ENCODE assay signal across 8 cellular contexts in genomic region chr5:75048457-75048953, GRCh38. TPM values are rescaled to one million over a fixed set of nuclear protein-coding genes. Genes with fewer than 3 reads are reported as not detected.
A peak's percentile ranks its signal among the peaks of the same experiment; 100 is the strongest.
DNase-seq lines count a peak whose midpoint lies in the region; ATAC-seq, FAIRE-seq and TF ChIP-seq lines count a peak whose summit lies in the region.
"Had no signal": no experiment of that assay in that cellular context is flagged by ENCODE, and none has a peak within 500 bp of the region (broad histone marks: within the 10 kb centered on the region; RNA-seq: fewer than 3 reads in every experiment).

No MANE protein-coding gene starts in this region.

- TF ChIP-seq RAD21 in GM12878 (IDR thresholded peaks at IDR 0.05; ENCODE audit: insufficient read depth, low read depth, low read length): no peak

- H3K27ac ChIP-seq in GM12878 (ENCODE audit: control insufficient read depth, insufficient read depth) (no peak overlapping the region), pancreas (no peak overlapping the region)

- H4K20me1 ChIP-seq in GM12878 (ENCODE audit: control insufficient read depth, insufficient read depth): peaks cover 2% of the 10 kb centered on the region; the same call in 1 of the 2 replicates

- H2AFZ ChIP-seq in GM12878 (ENCODE audit: control insufficient read depth, low read depth, low read length): peak overlapping the region; percentile 22

- intact Hi-C loops in GM12878 (cut with micrococcal nuclease; ENCODE audit: unreplicated experiment): loop anchor here (10.0 kb wide), 1 partner anchor 626 kb away; no protein-coding TSS in a partner anchor
- intact Hi-C loops in pancreas (cut with DNase I): loop anchor here in 1 of 3 donors (10.0 kb wide), 1 partner anchor 104 kb away; no protein-coding TSS in a partner anchor

- H3K79me2 ChIP-seq in GM12878 (ENCODE audit: control insufficient read depth, insufficient read depth, low read length): no peaks in the 10 kb centered on the region

- SMC1A ChIA-PET in GM12878 (lab: Charles Lee; ENCODE audit: uncharacterized antibody, unreplicated experiment): interaction anchor here (1.2 to 1.6 kb wide), 2 partner anchors 12 to 1208 kb away, joined by 3 read pairs; no protein-coding TSS in a partner anchor

- POLR2A ChIA-PET in GM12878 (lab: Charles Lee): no interaction called here

- H3K4me1 ChIP-seq in GM12878 (ENCODE audit: control insufficient read depth, insufficient read depth, low read length) (peaks cover 14% of the 10 kb centered on the region), pancreas (peaks cover 0 to 20% (median 15%) of the 10 kb centered on the region in 3 donors)

- 2% methylated on average over 7 of the region's 7 CpGs for WGBS in GM12878 (ENCODE audit: insufficient coverage, insufficient replicate concordance, low lambda C conversion rate, missing lambda C conversion rate)
- 72 to 77% methylated on average over 7 of the region's 7 CpGs for WGBS in pancreas, 2 donors

- RAD21 ChIA-PET in GM12878 (lab: Charles Lee; ENCODE audit: unreplicated experiment): no interaction called here

- H3K27me3 ChIP-seq in GM12878 (replicated peaks in 1 of 2; ENCODE audit: control insufficient read depth in 2 of 2, insufficient read depth in 2 of 2, low read length in 1 of 2) (peaks cover 0 to 5% of the 10 kb centered on the region in 2 experiments; a peak in 3 of 4 replicates), pancreas (no peaks in the 10 kb centered on the region)

- TF ChIP-seq POLR2A in GM12878 (IDR thresholded peaks at IDR 0.05; ENCODE audit: low read depth, low read length): no peak

- in situ Hi-C loops in GM12878 (cut with MboI): no loop called here

- TF ChIP-seq CTCF in GM12878 (IDR thresholded peaks at IDR 0.05 in 2 of 3, conservative IDR thresholded peaks at IDR 0.05 in 1 of 3; ENCODE audit: control insufficient read depth in 2 of 3, extremely low read depth in 1 of 3, insufficient read depth in 1 of 3, low read depth in 3 of 3, low read length in 3 of 3): no peak
- no peak for TF ChIP-seq CTCF in pancreas (IDR thresholded peaks at IDR 0.05)

- no peak for TF ChIP-seq EP300 in GM12878 (IDR thresholded peaks at IDR 0.05; ENCODE audit: borderline replicate concordance in 1 of 2, control insufficient read depth in 1 of 2, low read depth in 2 of 2, low read length in 2 of 2)

- H3K4me2 ChIP-seq in GM12878 (ENCODE audit: control insufficient read depth, insufficient read depth): peak overlapping the region; percentile 77

- no peaks in the 10 kb centered on the region for H3K36me3 ChIP-seq in GM12878 (ENCODE audit: control insufficient read depth in 2 of 2, insufficient read depth in 2 of 2, low read length in 1 of 2)
- H3K36me3 ChIP-seq in pancreas: no peaks in the 10 kb centered on the region

- peak; percentile 57 for DNase-seq in GM12878 (ENCODE audit: low read depth, low spot score)
- no peak for DNase-seq in stimulated activated naive CD8-positive, alpha-beta T cell treated with anti-CD3 and anti-CD28 coated beads, Interleukin-15, Interleukin-2, amounts not matched to agents 100 U/mL and 50 U/mL, for 24 hours
- DNase-seq in OCI-M2 (lab: John Stamatoyannopoulos, UW; ENCODE audit: unreplicated experiment): no peak
- no peak for DNase-seq in midbrain (lab: John Stamatoyannopoulos, UW)
- DNase-seq in pancreas: no peak
- DNase-seq: NCI-H2081 treated with DMSO at 0.1 percent for 48 hours had no signal

- ATAC-seq in GM19023 (IDR thresholded peaks at IDR 0.05; ENCODE audit: unreplicated experiment) (peak; percentile 48), HG03045 (IDR thresholded peaks at IDR 0.05; ENCODE audit: unreplicated experiment) (peak; percentile 33), GM12878 (peak; percentile 69), pancreas (no peak)
- ATAC-seq in stimulated activated naive CD8-positive, alpha-beta T cell treated with anti-CD3 and anti-CD28 coated beads, Interleukin-15, Interleukin-2, amounts not matched to agents 100 U/mL and 50 U/mL, for 24 hours: peak; percentile 19

- H3K9me3 ChIP-seq in GM12878 (replicated peaks; ENCODE audit: control insufficient read depth, insufficient read depth, low read length): no peaks in the 10 kb centered on the region
- H3K9me3 ChIP-seq in pancreas: no peaks in the 10 kb centered on the region

- H3K9ac ChIP-seq in GM12878 (ENCODE audit: control insufficient read depth, insufficient read depth, low read length): no peak overlapping the region

- no TSS peak for BruUV-seq in GM12878 (replicated peaks; lab: Mats Ljungman, UMichigan)

- CTCF ChIA-PET in GM12878 (lab: Yijun Ruan, JAX): interaction anchor here (0.6 to 2.0 kb wide), 7 partner anchors 9 to 217 kb away, joined by 3 to 6 read pairs (median 4); no protein-coding TSS in a partner anchor

- FAIRE-seq in GM12878 (lab: Jason Lieb, UNC): peak; percentile 89
- FAIRE-seq in pancreas (lab: Jason Lieb, UNC): no peak

- H3K4me3 ChIP-seq in GM12878 (peak overlapping the region; percentile 34; the same call in 1 of the 2 replicates), pancreas (no peak overlapping the region)

TF ChIP-seq in GM12878, 131 proteins besides CTCF, POLR2A, EP300 and RAD21 (continues in another document):
- TF ChIP-seq MTA3 (IDR thresholded peaks at IDR 0.05; ENCODE audit: borderline replicate concordance, low read length): peak; percentile 69; the same call in 1 of the 2 replicates
- TF ChIP-seq STAT1 (conservative IDR thresholded peaks at IDR 0.05): no peak
- TF ChIP-seq JUNB (IDR thresholded peaks at IDR 0.05): peak; percentile 49
- no peak for TF ChIP-seq NR2C1 (IDR thresholded peaks at IDR 0.05)
- TF ChIP-seq NRF1 (conservative IDR thresholded peaks at IDR 0.05; ENCODE audit: low read depth, low read length): no peak
- TF ChIP-seq PAX5 (IDR thresholded peaks at IDR 0.05; ENCODE audit: borderline replicate concordance, low read depth, low read length): peak; percentile 20; the same call in 1 of the 2 replicates
- TF ChIP-seq TCF3 (IDR thresholded peaks at IDR 0.05; ENCODE audit: borderline replicate concordance, insufficient read depth, low read depth, low read length): no peak
- TF ChIP-seq IKZF2 (IDR thresholded peaks at IDR 0.05): peak in 1 of 2 experiments; percentile 53; a peak in 1 of 4 replicates
- no peak for TF ChIP-seq PAX8 (IDR thresholded peaks at IDR 0.05)
- TF ChIP-seq MLLT1 (IDR thresholded peaks at IDR 0.05): no peak
- TF ChIP-seq NFIC (IDR thresholded peaks at IDR 0.05; ENCODE audit: low read depth, low read length): peak; percentile 44; the same call in 1 of the 2 replicates
- TF ChIP-seq IKZF1 (conservative IDR thresholded peaks at IDR 0.05): 0 out of 2 replicates have a peak, but pooled peaks have one; percentile 16
- peak; percentile 87 for TF ChIP-seq RUNX3 (IDR thresholded peaks at IDR 0.05; ENCODE audit: low read length)
- TF ChIP-seq IRF4 (IDR thresholded peaks at IDR 0.05; ENCODE audit: low read depth, low read length): 0 out of 2 replicates have a peak, but pooled peaks have one; percentile 30
- TF ChIP-seq MTA2 (IDR thresholded peaks at IDR 0.05; ENCODE audit: low read depth): peak; percentile 29; the same call in 1 of the 2 replicates
- TF ChIP-seq CBX5 (IDR thresholded peaks at IDR 0.05; ENCODE audit: low read depth): no peak

RNA-seq across cellular contexts. Expression of gene GCNT4, which starts 3.9 kb away (rescaled TPM):
- not detected in 2 replicates for total RNA-seq in GM12878 (2013; cell fraction: nucleolus; rRNA removed)
- total RNA-seq in GM12878 (2014; rRNA removed) (not detected in 2 replicates), GM12878 (2014; rRNA removed; fragmentation: Illumina TruSeq; extraction: Trizol) (not detected in 2 replicates), GM12878 (2021) (0.03 TPM in 1 of 2 replicates, not detected in the other), pancreas (1 to 10 TPM; 1.5 to 6.4 (median 2.8) TPM)
- polyA plus RNA-seq in GM12878 (2011; ENCODE audit: low read depth): not detected
- polyA plus RNA-seq in GM12878 (2011; rRNA removed) (not detected in 2 replicates), GM12878 (2014; fragmentation: Illumina TruSeq; extraction: Trizol) (not detected in 2 replicates), GM12878 (2014; fragmentation: Nextera tagmentation; extraction: Ambion mirVana) (not detected), GM12878 (2014; rRNA removed) (not detected in 2 replicates), GM12878 (2016; fragmentation: Nextera tagmentation; extraction: Ambion mirVana) (under 1 TPM in 1 of 2 experiments, not detected in 1; 0.04 TPM), pancreas (1 to 10 TPM; 1.7 to 3.2 TPM)
- polyA plus RNA-seq in GM12878 (2011; cell fraction: cytosol; rRNA removed): not detected in 2 replicates
- polyA plus RNA-seq in GM12878 (2011; cell fraction: nucleus; rRNA removed): not detected in 2 replicates
- polyA plus RNA-seq in GM12878 (2012): 0.04 and 0.11 TPM in 2 replicates
- not detected in 2 replicates for polyA minus RNA-seq in GM12878 (2011; rRNA and poly(A)+ RNA removed)
- polyA minus RNA-seq in GM12878 (2011; cell fraction: cytosol; rRNA and poly(A)+ RNA removed): not detected in 2 replicates
- not detected in 2 replicates for polyA minus RNA-seq in GM12878 (2011; cell fraction: nucleus; rRNA and poly(A)+ RNA removed)

Comparison
In these comparisons a context has a peak if more than half of its experiments do, and no peak if none do; other contexts are left out.
1. ATAC-seq: peak in GM19023 (single experiment), HG03045 (single experiment), GM12878 (single experiment) and stimulated activated naive CD8-positive, alpha-beta T cell treated with anti-CD3 and anti-CD28 coated beads, Interleukin-15, Interleukin-2, amounts not matched to agents 100 U/mL and 50 U/mL, for 24 hours (single experiment); none in pancreas (0 of 4).